Comparison of ENCODE assay signal across 2 cellular contexts in the genomic region with DNA sequence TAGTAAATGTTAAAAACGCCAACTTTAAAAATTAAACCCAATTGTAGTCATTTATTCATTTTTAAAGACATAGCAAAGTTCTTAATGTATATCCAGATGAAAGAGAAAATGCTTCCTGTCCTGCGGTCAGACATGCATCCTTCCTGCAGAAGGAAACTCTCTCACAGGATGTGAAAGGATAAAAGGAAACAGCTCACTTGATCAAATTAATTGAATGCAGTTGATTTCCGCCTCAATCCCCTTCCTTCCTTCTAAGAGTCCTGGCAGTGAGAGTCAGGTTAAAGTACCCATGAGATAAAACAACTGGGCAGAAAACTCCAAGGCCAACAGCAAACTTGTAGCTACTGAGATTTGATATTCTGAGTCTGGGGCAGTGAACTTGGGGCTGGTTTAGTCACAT.
TF ChIP-seq lines count a peak whose summit lies in the region.

No MANE protein-coding gene starts in this region.

TF ChIP-seq in SK-N-SH, 30 proteins besides CTCF, POLR2A, EP300 and RAD21 (continued from another document):
- TF ChIP-seq, protein P1, sequence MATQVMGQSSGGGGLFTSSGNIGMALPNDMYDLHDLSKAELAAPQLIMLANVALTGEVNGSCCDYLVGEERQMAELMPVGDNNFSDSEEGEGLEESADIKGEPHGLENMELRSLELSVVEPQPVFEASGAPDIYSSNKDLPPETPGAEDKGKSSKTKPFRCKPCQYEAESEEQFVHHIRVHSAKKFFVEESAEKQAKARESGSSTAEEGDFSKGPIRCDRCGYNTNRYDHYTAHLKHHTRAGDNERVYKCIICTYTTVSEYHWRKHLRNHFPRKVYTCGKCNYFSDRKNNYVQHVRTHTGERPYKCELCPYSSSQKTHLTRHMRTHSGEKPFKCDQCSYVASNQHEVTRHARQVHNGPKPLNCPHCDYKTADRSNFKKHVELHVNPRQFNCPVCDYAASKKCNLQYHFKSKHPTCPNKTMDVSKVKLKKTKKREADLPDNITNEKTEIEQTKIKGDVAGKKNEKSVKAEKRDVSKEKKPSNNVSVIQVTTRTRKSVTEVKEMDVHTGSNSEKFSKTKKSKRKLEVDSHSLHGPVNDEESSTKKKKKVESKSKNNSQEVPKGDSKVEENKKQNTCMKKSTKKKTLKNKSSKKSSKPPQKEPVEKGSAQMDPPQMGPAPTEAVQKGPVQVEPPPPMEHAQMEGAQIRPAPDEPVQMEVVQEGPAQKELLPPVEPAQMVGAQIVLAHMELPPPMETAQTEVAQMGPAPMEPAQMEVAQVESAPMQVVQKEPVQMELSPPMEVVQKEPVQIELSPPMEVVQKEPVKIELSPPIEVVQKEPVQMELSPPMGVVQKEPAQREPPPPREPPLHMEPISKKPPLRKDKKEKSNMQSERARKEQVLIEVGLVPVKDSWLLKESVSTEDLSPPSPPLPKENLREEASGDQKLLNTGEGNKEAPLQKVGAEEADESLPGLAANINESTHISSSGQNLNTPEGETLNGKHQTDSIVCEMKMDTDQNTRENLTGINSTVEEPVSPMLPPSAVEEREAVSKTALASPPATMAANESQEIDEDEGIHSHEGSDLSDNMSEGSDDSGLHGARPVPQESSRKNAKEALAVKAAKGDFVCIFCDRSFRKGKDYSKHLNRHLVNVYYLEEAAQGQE (IDR thresholded peaks at IDR 0.05; ENCODE audit: low read depth, low read length) = no peak
- TF ChIP-seq TEAD4 (IDR thresholded peaks at IDR 0.05; ENCODE audit: borderline replicate concordance, insufficient read depth) (no peak), TAF1 (IDR thresholded peaks at IDR 0.05; ENCODE audit: borderline replicate concordance, low read depth, low read length) (no peak), POLR2AphosphoS5 (IDR thresholded peaks at IDR 0.05; ENCODE audit: low read depth, low read length) (no peak), FOXJ3 (CRISPR knock-in tag; IDR thresholded peaks at IDR 0.05) (no peak)
- TF ChIP-seq, protein P2, sequence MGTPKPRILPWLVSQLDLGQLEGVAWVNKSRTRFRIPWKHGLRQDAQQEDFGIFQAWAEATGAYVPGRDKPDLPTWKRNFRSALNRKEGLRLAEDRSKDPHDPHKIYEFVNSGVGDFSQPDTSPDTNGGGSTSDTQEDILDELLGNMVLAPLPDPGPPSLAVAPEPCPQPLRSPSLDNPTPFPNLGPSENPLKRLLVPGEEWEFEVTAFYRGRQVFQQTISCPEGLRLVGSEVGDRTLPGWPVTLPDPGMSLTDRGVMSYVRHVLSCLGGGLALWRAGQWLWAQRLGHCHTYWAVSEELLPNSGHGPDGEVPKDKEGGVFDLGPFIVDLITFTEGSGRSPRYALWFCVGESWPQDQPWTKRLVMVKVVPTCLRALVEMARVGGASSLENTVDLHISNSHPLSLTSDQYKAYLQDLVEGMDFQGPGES (IDR thresholded peaks at IDR 0.05; ENCODE audit: low read depth, low read length) = no peak

TF ChIP-seq in SK-N-SH treated with all-trans-retinoic acid at 6 μM for 48 hours, 23 proteins besides CTCF, POLR2A, EP300 and RAD21 (continued from another document):
- TF ChIP-seq, protein P3, sequence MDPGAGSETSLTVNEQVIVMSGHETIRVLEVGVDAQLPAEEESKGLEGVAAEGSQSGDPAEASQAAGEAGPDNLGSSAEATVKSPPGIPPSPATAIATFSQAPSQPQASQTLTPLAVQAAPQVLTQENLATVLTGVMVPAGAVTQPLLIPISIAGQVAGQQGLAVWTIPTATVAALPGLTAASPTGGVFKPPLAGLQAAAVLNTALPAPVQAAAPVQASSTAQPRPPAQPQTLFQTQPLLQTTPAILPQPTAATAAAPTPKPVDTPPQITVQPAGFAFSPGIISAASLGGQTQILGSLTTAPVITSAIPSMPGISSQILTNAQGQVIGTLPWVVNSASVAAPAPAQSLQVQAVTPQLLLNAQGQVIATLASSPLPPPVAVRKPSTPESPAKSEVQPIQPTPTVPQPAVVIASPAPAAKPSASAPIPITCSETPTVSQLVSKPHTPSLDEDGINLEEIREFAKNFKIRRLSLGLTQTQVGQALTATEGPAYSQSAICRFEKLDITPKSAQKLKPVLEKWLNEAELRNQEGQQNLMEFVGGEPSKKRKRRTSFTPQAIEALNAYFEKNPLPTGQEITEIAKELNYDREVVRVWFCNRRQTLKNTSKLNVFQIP (CRISPR knock-in tag; IDR thresholded peaks at IDR 0.05; ENCODE audit: borderline replicate concordance, low read depth) = no peak
- no peak for TF ChIP-seq ZFP30 (CRISPR knock-in tag; IDR thresholded peaks at IDR 0.05)
- TF ChIP-seq RARB (CRISPR knock-in tag; IDR thresholded peaks at IDR 0.05) = no peak
- TF ChIP-seq ZNF565 (CRISPR knock-in tag; conservative IDR thresholded peaks at IDR 0.05; ENCODE audit: low read depth) = no peak
- no peak for TF ChIP-seq ARNTL (CRISPR knock-in tag; IDR thresholded peaks at IDR 0.05; ENCODE audit: borderline replicate concordance, low read depth)
- no peak for TF ChIP-seq TCF4 (CRISPR knock-in tag; IDR thresholded peaks at IDR 0.05; ENCODE audit: borderline replicate concordance)
- TF ChIP-seq SNAI2 (CRISPR knock-in tag; IDR thresholded peaks at IDR 0.05) = no peak
